Comparison of ENCODE assay signal across 9 cellular contexts in the genomic region with DNA sequence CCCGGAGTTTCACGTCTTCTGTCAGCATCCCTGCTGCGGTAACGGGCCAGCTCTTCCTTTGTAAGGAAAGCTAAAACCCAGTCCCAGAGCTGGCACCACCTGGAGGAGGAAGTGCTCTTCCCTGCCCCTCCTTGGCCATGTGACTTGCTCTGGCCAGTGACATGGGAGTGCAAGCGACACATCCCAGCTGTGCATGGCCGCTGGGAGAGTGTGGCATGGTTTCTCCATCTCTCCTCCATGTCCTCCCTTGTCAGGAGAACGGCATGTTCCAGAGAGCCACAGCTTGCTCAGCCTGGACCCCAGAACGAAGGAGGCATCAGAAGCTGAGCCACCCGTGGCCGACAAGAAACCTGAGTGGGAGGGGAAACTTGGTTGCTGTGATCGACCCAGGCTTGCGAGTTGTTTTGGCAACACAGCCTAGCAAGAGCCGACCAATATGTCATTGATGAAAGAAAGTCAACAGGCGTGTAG. TPM values are rescaled to one million over a fixed set of nuclear protein-coding genes. Genes with fewer than 3 reads are reported as not detected.
A peak's percentile ranks its signal among the peaks of the same experiment; 100 is the strongest.
DNase-seq lines count a peak whose midpoint lies in the region; ATAC-seq and TF ChIP-seq lines count a peak whose summit lies in the region.
"Had no signal": no experiment of that assay in that cellular context is flagged by ENCODE, and none has a peak within 500 bp of the region (broad histone marks: within the 10 kb centered on the region; RNA-seq: fewer than 3 reads in every experiment).

No MANE protein-coding gene starts in this region.

- no peaks in the 10 kb centered on the region for H3K79me2 ChIP-seq in MM.1S (ENCODE audit: low read length)

- peaks cover 0 to 9% (median 0%) of the 10 kb centered on the region in 11 experiments; a peak in 4 of 22 replicates for H3K27me3 ChIP-seq in BLaER1 treated with 17β-estradiol and CSF1 and Interleukin-3, amounts not matched to agents 10 nM and 100 nM
- no peaks in the 10 kb centered on the region for H3K27me3 ChIP-seq in HUES48 (ENCODE audit: control insufficient read depth, insufficient read depth, low read length)
- H3K27me3 ChIP-seq in lower lobe of right lung (ENCODE audit: low read depth), result no peaks in the 10 kb centered on the region
- peaks cover 61% of the 10 kb centered on the region for H3K27me3 ChIP-seq in MM.1S (replicated peaks; ENCODE audit: insufficient read depth, low read length)

- H3K9me3 ChIP-seq in BLaER1 treated with 17β-estradiol and CSF1 and Interleukin-3, amounts not matched to agents 10 nM and 100 nM (replicated peaks in 1 of 11), result no peaks in the 10 kb centered on the region
- H3K9me3 ChIP-seq in HUES48 (ENCODE audit: control insufficient read depth, insufficient read depth, low read length) (no peaks in the 10 kb centered on the region), lower lobe of right lung (no peaks in the 10 kb centered on the region), MM.1S (replicated peaks; ENCODE audit: insufficient read depth, low read length) (no peaks in the 10 kb centered on the region)

- 0 out of 2 replicates have a peak, but pooled peaks cover 5% of the 10 kb centered on the region for H3F3A ChIP-seq in MM.1S (ENCODE audit: insufficient read depth, low read length)

- intact Hi-C loops in lower lobe of right lung (cut with DNase I), result no loop called here

- DNase-seq in activated CD4-positive, alpha-beta memory T cell treated with anti-CD3 and anti-CD28 coated beads, Interleukin-2, amount 10 ng/mL, durations not matched to agents 7 days and 5 days, result no peak
- DNase-seq in lower lobe of right lung, result peak; percentile 75
- DNase-seq in hepatic stellate cell (ENCODE audit: low spot score), result no peak
- DNase-seq in HuH-7.5 (ENCODE audit: low spot score), result no peak
- DNase-seq in SW480 (ENCODE audit: low spot score), result no peak
- no peak for DNase-seq in MM.1S

- H3K4me1 Mint-ChIP-seq in activated CD4-positive, alpha-beta memory T cell treated with anti-CD3 and anti-CD28 coated beads, Interleukin-2, amount 10 ng/mL, durations not matched to agents 7 days and 5 days, result peaks cover 49% of the 10 kb centered on the region

- H3K36me3 ChIP-seq in BLaER1 treated with 17β-estradiol and CSF1 and Interleukin-3, amounts not matched to agents 10 nM and 100 nM, result peaks cover 0 to 7% (median 0%) of the 10 kb centered on the region in 11 experiments; a peak in 5 of 22 replicates
- H3K36me3 ChIP-seq in HUES48 (ENCODE audit: control insufficient read depth, insufficient read depth, low read length) (peaks cover 4% of the 10 kb centered on the region; the same call in 1 of the 2 replicates), lower lobe of right lung (no peaks in the 10 kb centered on the region), MM.1S (replicated peaks; ENCODE audit: insufficient read depth, low read length) (no peaks in the 10 kb centered on the region)

- peak overlapping the region in 3 of 11 experiments; percentile 4 to 80 (median 62); a peak in 2 of 22 replicates for H3K27ac ChIP-seq in BLaER1 treated with 17β-estradiol and CSF1 and Interleukin-3, amounts not matched to agents 10 nM and 100 nM
- H3K27ac ChIP-seq in HUES48 (ENCODE audit: low read depth, low read length), result peak overlapping the region; percentile 34
- peak overlapping the region; percentile 98 for H3K27ac ChIP-seq in lower lobe of right lung
- H3K27ac ChIP-seq in MM.1S (ENCODE audit: low read length), result no peak overlapping the region

- no peak overlapping the region for H2AFZ ChIP-seq in MM.1S (ENCODE audit: low read length)

- H3K4me3 Mint-ChIP-seq in activated CD4-positive, alpha-beta memory T cell treated with anti-CD3 and anti-CD28 coated beads, Interleukin-2, amount 10 ng/mL, durations not matched to agents 7 days and 5 days, result peak overlapping the region; percentile 88

- peak; percentile 2 to 16 for ATAC-seq in lower lobe of right lung

- H3K9ac ChIP-seq in BLaER1 treated with 17β-estradiol and CSF1 and Interleukin-3, amounts not matched to agents 10 nM and 100 nM, result peak overlapping the region in 2 of 11 experiments; percentile 10 to 25; a peak in 1 of 22 replicates
- H3K9ac ChIP-seq in HUES48 (ENCODE audit: low read depth, low read length), result no peak overlapping the region
- H3K9ac ChIP-seq in MM.1S (ENCODE audit: low read length), result no peak overlapping the region

- H3K4me3 ChIP-seq in BLaER1 treated with 17β-estradiol and CSF1 and Interleukin-3, amounts not matched to agents 10 nM and 100 nM, result peak overlapping the region in 1 of 10 experiments; percentile 10; a peak in 1 of 20 replicates
- H3K4me3 ChIP-seq in HUES48 (ENCODE audit: low read depth, low read length) (no peak overlapping the region), lower lobe of right lung (peak overlapping the region; percentile 27), MM.1S (ENCODE audit: low read length) (no peak overlapping the region)

- H3K36me3 Mint-ChIP-seq in activated CD4-positive, alpha-beta memory T cell treated with anti-CD3 and anti-CD28 coated beads, Interleukin-2, amount 10 ng/mL, durations not matched to agents 7 days and 5 days (ENCODE audit: low read depth), result peaks cover 13% of the 10 kb centered on the region

- TF ChIP-seq CTCF in lower lobe of right lung (IDR thresholded peaks at IDR 0.05) (no peak), MM.1S (IDR thresholded peaks at IDR 0.05; ENCODE audit: low read length) (no peak)

- H4K20me1 ChIP-seq in BLaER1 treated with 17β-estradiol and CSF1 and Interleukin-3, amounts not matched to agents 10 nM and 100 nM, result peaks cover 0 to 15% (median 7%) of the 10 kb centered on the region in 11 experiments; a peak in 12 of 22 replicates
- no peaks in the 10 kb centered on the region for H4K20me1 ChIP-seq in MM.1S (ENCODE audit: insufficient read depth, low read length)

- peak overlapping the region; percentile 93 for H3K27ac Mint-ChIP-seq in activated CD4-positive, alpha-beta memory T cell treated with anti-CD3 and anti-CD28 coated beads, Interleukin-2, amount 10 ng/mL, durations not matched to agents 7 days and 5 days

- no peaks in the 10 kb centered on the region for H3K9me3 Mint-ChIP-seq in activated CD4-positive, alpha-beta memory T cell treated with anti-CD3 and anti-CD28 coated beads, Interleukin-2, amount 10 ng/mL, durations not matched to agents 7 days and 5 days

- H3K9me2 ChIP-seq in MM.1S (replicated peaks; ENCODE audit: insufficient read depth, low read length), result no peaks in the 10 kb centered on the region

- no peaks in the 10 kb centered on the region for H3K27me3 Mint-ChIP-seq in activated CD4-positive, alpha-beta memory T cell treated with anti-CD3 and anti-CD28 coated beads, Interleukin-2, amount 10 ng/mL, durations not matched to agents 7 days and 5 days

- peak overlapping the region; percentile 96 to 100 (median 98) for H3K4me2 ChIP-seq in BLaER1 treated with 17β-estradiol and CSF1 and Interleukin-3, amounts not matched to agents 10 nM and 100 nM
- H3K4me2 ChIP-seq in MM.1S (ENCODE audit: low read depth, low read length), result no peak overlapping the region

- peaks cover 76 to 88% (median 85%) of the 10 kb centered on the region in 10 experiments for H3K4me1 ChIP-seq in BLaER1 treated with 17β-estradiol and CSF1 and Interleukin-3, amounts not matched to agents 10 nM and 100 nM
- H3K4me1 ChIP-seq in HUES48 (ENCODE audit: control insufficient read depth, insufficient read depth, low read length) (0 out of 2 replicates have a peak, but pooled peaks cover 13% of the 10 kb centered on the region), lower lobe of right lung (peaks cover 40% of the 10 kb centered on the region), MM.1S (ENCODE audit: low read length) (peaks cover 5% of the 10 kb centered on the region)

- CTCF ChIA-PET in activated CD4-positive, alpha-beta memory T cell treated with anti-CD3 and anti-CD28 coated beads, Interleukin-2, amount 10 ng/mL, durations not matched to agents 7 days and 5 days (lab: Charles Lee), result interaction anchor here (2.7 to 4.6 kb wide), 5 partner anchors 23 to 168 kb away, joined by 18 to 32 read pairs (median 27); a partner anchor contains a TSS

- POLR2A ChIA-PET in activated CD4-positive, alpha-beta memory T cell treated with anti-CD3 and anti-CD28 coated beads, Interleukin-2, amount 10 ng/mL, durations not matched to agents 7 days and 5 days (lab: Charles Lee), result interaction anchor here (1.8 to 7.3 kb wide), 5 partner anchors 19 to 192 kb away, joined by 7 to 169 read pairs (median 26); a partner anchor contains a TSS

RNA-seq across cellular contexts. Expression of a gene that starts 2.7 kb away (rescaled TPM):
- total RNA-seq in activated CD4-positive, alpha-beta memory T cell treated with anti-CD3 and anti-CD28 coated beads, Interleukin-2, amount 10 ng/mL, durations not matched to agents 7 days and 5 days, result 10 to 100 TPM; 17.0 to 22.2 TPM
- 26.3 TPM for total RNA-seq in lower lobe of right lung

RNA-seq across cellular contexts. Expression of a gene that starts 27.7 kb away (rescaled TPM):
- total RNA-seq in activated CD4-positive, alpha-beta memory T cell treated with anti-CD3 and anti-CD28 coated beads, Interleukin-2, amount 10 ng/mL, durations not matched to agents 7 days and 5 days, result 100 to 1,000 TPM; 171 to 173 TPM
- 152 TPM for total RNA-seq in lower lobe of right lung

RNA-seq across cellular contexts. Expression of a gene that starts 48.9 kb away (rescaled TPM):
- 1 to 10 TPM; 1.0 to 1.5 TPM for total RNA-seq in activated CD4-positive, alpha-beta memory T cell treated with anti-CD3 and anti-CD28 coated beads, Interleukin-2, amount 10 ng/mL, durations not matched to agents 7 days and 5 days
- 7.6 TPM for total RNA-seq in lower lobe of right lung
- total RNA-seq: HT1080 had no signal

RNA-seq across cellular contexts. Expression of a gene that starts 53.8 kb away (rescaled TPM):
- not detected for total RNA-seq in activated CD4-positive, alpha-beta memory T cell treated with anti-CD3 and anti-CD28 coated beads, Interleukin-2, amount 10 ng/mL, durations not matched to agents 7 days and 5 days
- total RNA-seq in lower lobe of right lung, result 1.5 TPM
- total RNA-seq: HT1080 had no signal

RNA-seq across cellular contexts. Expression of a gene that starts 57.5 kb away (rescaled TPM):
- 10 to 100 TPM; 71.7 to 72.6 TPM for total RNA-seq in activated CD4-positive, alpha-beta memory T cell treated with anti-CD3 and anti-CD28 coated beads, Interleukin-2, amount 10 ng/mL, durations not matched to agents 7 days and 5 days
- total RNA-seq in lower lobe of right lung, result 39.2 TPM
